Comparison of ENCODE assay signal across 8 cellular contexts in the genomic region with DNA sequence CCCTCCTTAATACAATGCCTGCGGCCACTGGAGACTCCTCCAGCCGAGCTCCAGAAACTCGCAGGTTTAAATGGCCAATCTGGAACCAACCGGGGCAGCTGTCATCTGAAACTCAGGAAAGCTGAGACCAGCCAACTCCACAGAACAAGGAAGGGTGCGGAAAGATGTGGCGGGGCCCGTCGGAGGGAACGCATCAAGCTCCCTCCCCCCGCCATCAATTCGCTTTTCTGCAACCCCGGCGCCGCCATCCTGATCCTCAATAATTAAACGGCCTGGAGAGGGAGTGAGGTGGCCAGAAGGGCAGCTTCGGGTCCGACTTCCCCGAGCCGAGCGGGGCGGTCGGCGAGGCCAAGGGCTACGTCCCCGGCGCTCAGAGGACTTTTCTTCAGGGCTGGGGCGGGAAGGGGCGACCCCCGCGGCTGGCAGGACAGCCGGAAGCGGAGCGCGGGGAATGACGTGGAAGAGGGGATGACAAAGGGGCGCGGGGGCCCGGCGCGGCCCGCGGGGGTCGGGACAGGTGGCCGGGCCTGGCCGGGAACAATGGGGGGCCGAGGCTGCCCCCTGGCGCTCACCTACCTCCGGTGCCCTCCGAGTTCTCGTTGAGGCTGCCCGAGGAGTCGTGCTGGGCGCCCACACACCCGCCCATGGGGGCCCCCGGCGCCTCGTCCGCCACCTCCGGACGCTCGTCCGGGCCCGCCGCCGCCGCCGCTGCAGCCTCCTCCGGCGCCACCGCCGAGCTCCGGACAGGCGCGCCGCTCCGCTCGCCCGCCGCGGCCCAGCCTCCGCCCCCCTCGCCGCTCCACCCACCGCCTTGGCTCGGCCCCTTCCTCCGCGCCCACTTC. TPM values are rescaled to one million over a fixed set of nuclear protein-coding genes. Genes with fewer than 3 reads are reported as not detected.
DNase-seq lines count a peak whose midpoint lies in the region; ATAC-seq, FAIRE-seq and TF ChIP-seq lines count a peak whose summit lies in the region.

UBTD2 (minus strand) TSS at position 745 of the 842 bp plus-strand sequence; CDS start at position 646, 99 bp downstream.

- peak within 1 kb of the TSS; percentile 76 to 77 for H3K4me3 ChIP-seq in foreskin fibroblast (ENCODE audit: low read depth in 1 of 2, low read length in 2 of 2)
- peak within 1 kb of the TSS; percentile 83 to 85 for H3K4me3 ChIP-seq in stomach smooth muscle (ENCODE audit: low read length in 2 of 2)

- H3K27me3 ChIP-seq in stomach smooth muscle (ENCODE audit: control insufficient read depth in 1 of 2, insufficient read depth in 2 of 2, low read length in 2 of 2) = no peaks in the 10 kb centered on the region

- H3K4me1 ChIP-seq in stomach smooth muscle (ENCODE audit: control insufficient read depth, insufficient read depth, low read length) = peaks cover 5% of the 10 kb centered on the region

- peaks cover 3% of the 10 kb centered on the region for H3K36me3 Mint-ChIP-seq in neural crest cell (ENCODE audit: low read depth)

- no peak for FAIRE-seq in RCC 7860 (lab: Jason Lieb, UNC)

- peak; percentile 89 for DNase-seq in D341Med (ENCODE audit: low spot score)
- DNase-seq in HS-27A (ENCODE audit: low read depth) = peak; percentile 9
- DNase-seq in RCC 7860 (ENCODE audit: low spot score) = peak; percentile 49
- peak; percentile 70 for DNase-seq in activated gamma-delta T cell treated with Interleukin-2 at 50 U/mL for 16 hours
- peak; percentile 74 to 92 for DNase-seq in foreskin fibroblast
- DNase-seq in neural crest cell (ENCODE audit: low read depth, low spot score) = peak; percentile 71

- H3K36me3 ChIP-seq in stomach smooth muscle (ENCODE audit: control insufficient read depth in 2 of 2, insufficient read depth in 2 of 2, low read length in 2 of 2) = no peaks in the 10 kb centered on the region

- peak; percentile 82 for ATAC-seq in GM21360 (IDR thresholded peaks at IDR 0.05; ENCODE audit: unreplicated experiment)

- H3K27ac ChIP-seq in stomach smooth muscle (ENCODE audit: low read length) = peak within 1 kb of the TSS; percentile 81

- peak within 1 kb of the TSS; percentile 100 for H3K4me3 Mint-ChIP-seq in neural crest cell

- peak within 1 kb of the TSS; percentile 99 for H3K27ac Mint-ChIP-seq in neural crest cell (ENCODE audit: unreplicated experiment)

- H3K9me3 Mint-ChIP-seq in neural crest cell = no peaks in the 10 kb centered on the region

- peak within 1 kb of the TSS; percentile 82 to 84 for H3K9ac ChIP-seq in stomach smooth muscle (ENCODE audit: low read length in 2 of 2)

- H3K27me3 Mint-ChIP-seq in neural crest cell (ENCODE audit: low read depth) = no peaks in the 10 kb centered on the region

- H3K9me3 ChIP-seq in stomach smooth muscle (ENCODE audit: control insufficient read depth in 2 of 2, low read length in 2 of 2) = no peaks in the 10 kb centered on the region

- peaks cover 43% of the 10 kb centered on the region for H3K4me1 Mint-ChIP-seq in neural crest cell

- peak; percentile 34 for TF ChIP-seq CTCF in foreskin fibroblast (IDR thresholded peaks at IDR 0.05; ENCODE audit: low read depth, low read length)
- TF ChIP-seq CTCF in neural crest cell (conservative IDR thresholded peaks at IDR 0.05) = peak; percentile 68

RNA-seq across cellular contexts. Expression of gene UBTD2, which starts in this region (rescaled TPM):
- total RNA-seq in neural crest cell = 73.3 and 74.0 TPM in 2 replicates

Comparison
In these comparisons a context has a peak if more than half of its experiments do, and no peak if none do; other contexts are left out.
1. Peak in every context shown above with its lines: DNase-seq, ATAC-seq, H3K4me3 ChIP-seq and H3K27ac ChIP-seq.
2. DNase-seq: peak in every context shown above with its lines; median percentile 89 in D341Med; 83 in foreskin fibroblast; 71 in neural crest cell; 70 in activated gamma-delta T cell treated with Interleukin-2 at 50 U/mL for 16 hours; 49 in RCC 7860; 9 in HS-27A.